ENCODE assay signal across 15 cellular contexts in genomic region chr12:93733358-93733757, GRCh38. TPM values are rescaled to one million over a fixed set of nuclear protein-coding genes. Genes with fewer than 3 reads are reported as not detected.
DNase-seq lines count a peak whose midpoint lies in the region; ATAC-seq and TF ChIP-seq lines count a peak whose summit lies in the region.
"Had no signal": no experiment of that assay in that cellular context is flagged by ENCODE, and none has a peak within 500 bp of the region (broad histone marks: within the 10 kb centered on the region; RNA-seq: fewer than 3 reads in every experiment).

No MANE protein-coding gene starts in this region.

- no peaks in the 10 kb centered on the region for H3K27me3 Mint-ChIP-seq in Caco-2 (ENCODE audit: insufficient read depth, unreplicated experiment)
- H3K27me3 Mint-ChIP-seq: activated CD4-positive, alpha-beta memory T cell treated with anti-CD3 and anti-CD28 coated beads for 36 hours had no signal

- intact Hi-C loops in Right ventricle myocardium superior (cut with DNase I) (no loop called here), Caco-2 (cut with micrococcal nuclease; ENCODE audit: unreplicated experiment) (no loop called here)

- H3K4me1 Mint-ChIP-seq in Caco-2 (ENCODE audit: low read depth, unreplicated experiment): peaks cover 40% of the 10 kb centered on the region

- H3K4me3 ChIP-seq in DND-41 (ENCODE audit: low read depth in 1 of 2, low read length in 2 of 2) (no peak overlapping the region), Caco-2 (ENCODE audit: low read depth, low read length) (no peak overlapping the region)
- H3K4me3 ChIP-seq: breast epithelium had no signal

- H3K36me3 ChIP-seq in DND-41 (ENCODE audit: insufficient read depth, low read length) (no peaks in the 10 kb centered on the region), Caco-2 (ENCODE audit: control insufficient read depth, insufficient read depth, low read length) (no peaks in the 10 kb centered on the region)
- H3K36me3 ChIP-seq: breast epithelium had no signal

- no TSS peak for BruUV-seq in Caco-2 (replicated peaks; lab: Mats Ljungman, UMichigan)

- H3K9me3 Mint-ChIP-seq in Caco-2 (ENCODE audit: unreplicated experiment): no peaks in the 10 kb centered on the region
- H3K9me3 Mint-ChIP-seq: activated CD4-positive, alpha-beta memory T cell treated with anti-CD3 and anti-CD28 coated beads for 36 hours had no signal

- H3K9me3 ChIP-seq in DND-41 (ENCODE audit: insufficient read depth, low read length, severe bottlenecking) (no peaks in the 10 kb centered on the region), Caco-2 (no peaks in the 10 kb centered on the region)
- H3K9me3 ChIP-seq: breast epithelium had no signal

- H3K4me3 Mint-ChIP-seq in Caco-2 (ENCODE audit: unreplicated experiment): no peak overlapping the region
- H3K4me3 Mint-ChIP-seq: activated CD4-positive, alpha-beta memory T cell treated with anti-CD3 and anti-CD28 coated beads for 36 hours had no signal

- H3K27me3 ChIP-seq in DND-41 (ENCODE audit: insufficient read depth, low read length, poor library complexity): no peaks in the 10 kb centered on the region
- no peaks in the 10 kb centered on the region for H3K27me3 ChIP-seq in Caco-2 (replicated peaks; ENCODE audit: control insufficient read depth, insufficient read depth, low read length)
- H3K27me3 ChIP-seq: breast epithelium had no signal

- POLR2A ChIA-PET in Caco-2 (lab: Charles Lee): no interaction called here

- H3K4me1 ChIP-seq in DND-41 (ENCODE audit: insufficient read depth, low read length): peaks cover 11% of the 10 kb centered on the region
- peaks cover 26% of the 10 kb centered on the region for H3K4me1 ChIP-seq in Caco-2
- H3K4me1 ChIP-seq: breast epithelium had no signal

- peaks cover 14% of the 10 kb centered on the region for H3K36me3 Mint-ChIP-seq in Caco-2 (ENCODE audit: insufficient read depth, unreplicated experiment)
- H3K36me3 Mint-ChIP-seq: activated CD4-positive, alpha-beta memory T cell treated with anti-CD3 and anti-CD28 coated beads for 36 hours had no signal

- ATAC-seq in DND-41 (ENCODE audit: insufficient read depth, low read depth): peak; percentile 41; the same call in 1 of the 3 replicates
- ATAC-seq in GM19351 (IDR thresholded peaks at IDR 0.05; ENCODE audit: unreplicated experiment): peak; percentile 71
- ATAC-seq in Right ventricle myocardium superior (ENCODE audit: poor library complexity): peak; percentile 54
- no peak for ATAC-seq in GM21390 (IDR thresholded peaks at IDR 0.05; ENCODE audit: unreplicated experiment)
- no peak for ATAC-seq in GM19452 (IDR thresholded peaks at IDR 0.05; ENCODE audit: unreplicated experiment)
- ATAC-seq: left lobe of liver had no signal

- TF ChIP-seq CTCF in DND-41 (IDR thresholded peaks at IDR 0.05; ENCODE audit: borderline replicate concordance, extremely low read depth, low read length, poor library complexity, severe bottlenecking): no peak
- TF ChIP-seq CTCF in Caco-2 (IDR thresholded peaks at IDR 0.05; ENCODE audit: insufficient read depth in 1 of 2, low read depth in 1 of 2, low read length in 1 of 2, severe bottlenecking in 1 of 2, unreplicated experiment in 1 of 2): no peak

- H4K20me1 ChIP-seq in DND-41 (ENCODE audit: insufficient read depth, low read length): no peaks in the 10 kb centered on the region

- no peak overlapping the region for H3K27ac ChIP-seq in DND-41 (ENCODE audit: low read length)
- H3K27ac ChIP-seq: breast epithelium, C4-2B, HL-60 had no signal

- no peak overlapping the region for H3K9ac ChIP-seq in DND-41 (ENCODE audit: low read depth, low read length)

- 0 out of 2 replicates have a peak, but pooled peaks cover 3% of the 10 kb centered on the region for H3K79me2 ChIP-seq in DND-41 (ENCODE audit: insufficient read depth, low read length)

- no peak overlapping the region for H2AFZ ChIP-seq in DND-41 (ENCODE audit: low read depth, low read length)

- DNase-seq in DND-41 (no peak), NCI-H1694 treated with DMSO at 0.1 percent for 48 hours (lab: John Stamatoyannopoulos, UW) (peak; percentile 68), Right ventricle myocardium superior (peak; percentile 47), Caco-2 (no peak), T1000 (lab: John Stamatoyannopoulos, UW) (no peak)
- DNase-seq: activated CD4-positive, alpha-beta memory T cell treated with anti-CD3 and anti-CD28 coated beads for 36 hours; activated naive CD4-positive, alpha-beta T cell treated with Interleukin-2 at 50 U/mL for 16 hours; GDM1 had no signal

- H3K27ac Mint-ChIP-seq in Caco-2 (ENCODE audit: unreplicated experiment): no peak overlapping the region
- H3K27ac Mint-ChIP-seq: activated CD4-positive, alpha-beta memory T cell treated with anti-CD3 and anti-CD28 coated beads for 36 hours had no signal

- no peak overlapping the region for H3K4me2 ChIP-seq in DND-41 (ENCODE audit: insufficient read depth, low read length)

- CTCF ChIA-PET in Caco-2 (lab: Charles Lee): no interaction called here

RNA-seq across cellular contexts. Expression of gene CRADD, which starts 56.2 kb away (rescaled TPM):
- 35.8 TPM for total RNA-seq in Right ventricle myocardium superior
- 29.2 and 30.6 TPM in 2 replicates for total RNA-seq in Caco-2 (2022)

Comparison
In these comparisons a context has a peak if more than half of its experiments do, and no peak if none do; other contexts are left out.
1. ATAC-seq: peak in DND-41 (single experiment), GM19351 (single experiment) and Right ventricle myocardium superior (single experiment); none in GM21390 (single experiment) and GM19452 (single experiment).
2. DNase-seq: peak in NCI-H1694 treated with DMSO at 0.1 percent for 48 hours (single experiment) and Right ventricle myocardium superior (single experiment); none in DND-41 (single experiment), Caco-2 (0 of 2) and T1000 (single experiment).